ENCODE assay signal across 16 cellular contexts in genomic region chr10:3955493-3955892, GRCh38.
DNase-seq lines count a peak whose midpoint lies in the region; ATAC-seq and TF ChIP-seq lines count a peak whose summit lies in the region.
"Had no signal": no experiment of that assay in that cellular context is flagged by ENCODE, and none has a peak within 500 bp of the region (broad histone marks: within the 10 kb centered on the region; RNA-seq: fewer than 3 reads in every experiment).

No MANE protein-coding gene starts in this region.

- no peak overlapping the region for H4K8ac ChIP-seq in IMR-90 (ENCODE audit: low read depth in 2 of 2, low read length in 2 of 2)

- H3K4me3 ChIP-seq in IMR-90 (ENCODE audit: insufficient read depth, low read depth, low read length) (no peak overlapping the region), colonic mucosa (no peak overlapping the region), OCI-LY7 (ENCODE audit: low read depth, low read length, poor library complexity, severe bottlenecking) (no peak overlapping the region)

- TF ChIP-seq RAD21 in IMR-90 (IDR thresholded peaks at IDR 0.05; ENCODE audit: low read length) = no peak

- in situ Hi-C loops in IMR-90 (cut with MboI; ENCODE audit: low sequenced_read_pairs) = no loop called here

- H3K27me3 ChIP-seq in IMR-90 (ENCODE audit: control insufficient read depth, insufficient read depth, low read length) = no peaks in the 10 kb centered on the region
- no peaks in the 10 kb centered on the region for H3K27me3 ChIP-seq in colonic mucosa

- H2BK120ac ChIP-seq in IMR-90 (ENCODE audit: low read depth, low read length) = no peak overlapping the region

- H3K27me3 Mint-ChIP-seq in neural crest cell (ENCODE audit: low read depth) = peaks cover 2% of the 10 kb centered on the region

- H3K9me2 ChIP-seq in OCI-LY7 (ENCODE audit: insufficient read depth, low read length) = no peaks in the 10 kb centered on the region

- CTCF ChIA-PET in IMR-90 (lab: Yijun Ruan, JAX) (no interaction called here), OCI-LY7 (lab: Charles Lee; ENCODE audit: unreplicated experiment) (no interaction called here)

- H3K4me1 ChIP-seq in IMR-90 (ENCODE audit: control insufficient read depth, insufficient read depth, low read length) (no peaks in the 10 kb centered on the region), colonic mucosa (no peaks in the 10 kb centered on the region), OCI-LY7 (ENCODE audit: insufficient read depth, low read length, poor library complexity, severe bottlenecking) (no peaks in the 10 kb centered on the region)

- no peak overlapping the region for H3K56ac ChIP-seq in IMR-90 (ENCODE audit: extremely low read depth, insufficient read depth, low read length)

- H3K27ac ChIP-seq in IMR-90 (ENCODE audit: insufficient read depth, low read length) (no peak overlapping the region), colonic mucosa (no peak overlapping the region), OCI-LY7 (ENCODE audit: low read depth, low read length, poor library complexity, severe bottlenecking) (no peak overlapping the region)

- no CpG with 5 or more reads among the region's 13 CpGs for WGBS in IMR-90 (ENCODE audit: extremely low coverage in 2 of 2, insufficient read length in 1 of 2), 2 experiments

- no peaks in the 10 kb centered on the region for H4K20me1 ChIP-seq in IMR-90 (ENCODE audit: insufficient read depth, low read length)
- no peaks in the 10 kb centered on the region for H4K20me1 ChIP-seq in OCI-LY7 (ENCODE audit: insufficient read depth, low read length)

- no peaks in the 10 kb centered on the region for H3K9me1 ChIP-seq in IMR-90 (ENCODE audit: insufficient read depth, low read length)

- H3K36me3 ChIP-seq in IMR-90 (ENCODE audit: control insufficient read depth, insufficient read depth, low read length) = no peaks in the 10 kb centered on the region
- H3K36me3 ChIP-seq in colonic mucosa = no peaks in the 10 kb centered on the region
- H3K36me3 ChIP-seq in OCI-LY7 (ENCODE audit: insufficient read depth, low read length) = no peaks in the 10 kb centered on the region

- no peak for TF ChIP-seq CTCF in IMR-90 (conservative IDR thresholded peaks at IDR 0.05; ENCODE audit: low read depth, low read length)
- TF ChIP-seq CTCF in colonic mucosa (IDR thresholded peaks at IDR 0.05) = no peak
- TF ChIP-seq CTCF in neural crest cell (conservative IDR thresholded peaks at IDR 0.05) = no peak
- TF ChIP-seq CTCF in OCI-LY7 (conservative IDR thresholded peaks at IDR 0.05; ENCODE audit: low read length) = no peak

- H3K4me2 ChIP-seq in IMR-90 (ENCODE audit: low read depth, low read length) = no peak overlapping the region
- no peak overlapping the region for H3K4me2 ChIP-seq in OCI-LY7 (ENCODE audit: low read length)

- no peak overlapping the region for H2BK5ac ChIP-seq in IMR-90 (ENCODE audit: low read depth, low read length, poor library complexity, severe bottlenecking)

- no peak overlapping the region for H2BK20ac ChIP-seq in IMR-90 (ENCODE audit: low read depth, low read length)

- H3K14ac ChIP-seq in IMR-90 (replicated peaks; ENCODE audit: low read depth, low read length) = no peak overlapping the region

- H3K9me3 ChIP-seq in IMR-90 (ENCODE audit: control insufficient read depth, insufficient read depth, low read length) (no peaks in the 10 kb centered on the region), colonic mucosa (no peaks in the 10 kb centered on the region), OCI-LY7 (ENCODE audit: low read length) (no peaks in the 10 kb centered on the region)

- no peak overlapping the region for H2AK5ac ChIP-seq in IMR-90 (ENCODE audit: low read depth, low read length)

- H3K9ac ChIP-seq in IMR-90 (ENCODE audit: low read depth, low read length) (no peak overlapping the region), colonic mucosa (ENCODE audit: low read depth in 2 of 2, low read length in 2 of 2) (no peak overlapping the region)

- H3K79me2 ChIP-seq in OCI-LY7 (ENCODE audit: insufficient read depth, low read depth, low read length) = no peaks in the 10 kb centered on the region

- intact Hi-C loops in IMR-90 (cut with micrococcal nuclease) (no loop called here), colonic mucosa (cut with DNase I) (no loop called here), posterior vena cava (cut with DNase I) (no loop called here), OCI-LY7 (cut with micrococcal nuclease; ENCODE audit: unreplicated experiment) (no loop called here)

- H4K91ac ChIP-seq in IMR-90 (ENCODE audit: insufficient read depth, low read depth, low read length) = no peak overlapping the region

- DNase-seq in IMR-90 (peak; percentile 20), NCI-H748 (lab: John Stamatoyannopoulos, UW; ENCODE audit: unreplicated experiment) (peak; percentile 46), colonic mucosa (peak; percentile 15), neural crest cell (ENCODE audit: low read depth, low spot score) (no peak), posterior vena cava (ENCODE audit: low spot score) (no peak), OCI-LY7 (ENCODE audit: low spot score) (no peak)
- DNase-seq: activated CD4-positive, alpha-beta T cell treated with anti-CD3 and anti-CD28 coated beads for 1 hour; activated CD8-positive, alpha-beta memory T cell treated with anti-CD3 and anti-CD28 coated beads, Interleukin-2, amount 50 U/mL, for 48 hours; activated naive CD4-positive, alpha-beta T cell treated with anti-CD3 and anti-CD28 coated beads for 36 hours; central memory CD4-positive, alpha-beta T cell; GOT3; Kasumi-1; OCI-M1 had no signal

- H2AFZ ChIP-seq in IMR-90 (replicated peaks; ENCODE audit: low read length, poor library complexity) (no peak overlapping the region), OCI-LY7 (ENCODE audit: low read length) (no peak overlapping the region)

- no peak overlapping the region for H3K4me3 Mint-ChIP-seq in neural crest cell
- H3K4me3 Mint-ChIP-seq: activated naive CD4-positive, alpha-beta T cell treated with anti-CD3 and anti-CD28 coated beads for 36 hours; B cell had no signal

- no peak overlapping the region for H3K23ac ChIP-seq in IMR-90 (ENCODE audit: low read depth, low read length)

- H4K5ac ChIP-seq in IMR-90 (ENCODE audit: low read depth, low read length) = no peak overlapping the region

- no peaks in the 10 kb centered on the region for H3K36me3 Mint-ChIP-seq in neural crest cell (ENCODE audit: low read depth)

- H3K4me1 Mint-ChIP-seq in neural crest cell = peaks cover 29% of the 10 kb centered on the region

- ATAC-seq in IMR-90 (ENCODE audit: low read depth) (no peak), HG02938 (IDR thresholded peaks at IDR 0.05; ENCODE audit: unreplicated experiment) (no peak), GM21786 (IDR thresholded peaks at IDR 0.05; ENCODE audit: unreplicated experiment) (no peak)

- no peak overlapping the region for H2AK9ac ChIP-seq in IMR-90 (replicated peaks; ENCODE audit: low read depth, low read length, poor library complexity)

- no peaks in the 10 kb centered on the region for H3K9me3 Mint-ChIP-seq in neural crest cell
- H3K9me3 Mint-ChIP-seq: activated naive CD4-positive, alpha-beta T cell treated with anti-CD3 and anti-CD28 coated beads for 36 hours had no signal

- no peaks in the 10 kb centered on the region for H3K79me1 ChIP-seq in IMR-90 (ENCODE audit: low read depth in 1 of 2, low read length in 2 of 2)

- dilution Hi-C loops in IMR-90 (cut with HindIII; ENCODE audit: low sequenced_read_pairs, unreplicated experiment) = no loop called here

- no peak overlapping the region for H2BK15ac ChIP-seq in IMR-90 (ENCODE audit: low read depth, low read length)

- H3K4ac ChIP-seq in IMR-90 (ENCODE audit: low read depth, low read length) = no peak overlapping the region

- POLR2A ChIA-PET in IMR-90 (lab: Charles Lee; ENCODE audit: unreplicated experiment) = interaction anchor here (0.5 kb wide), 1 partner anchor 100 kb away, joined by 4 read pairs; no protein-coding TSS in a partner anchor
- POLR2A ChIA-PET in OCI-LY7 (lab: Charles Lee) = no interaction called here

- BruUV-seq in IMR-90 (replicated peaks; lab: Mats Ljungman, UMichigan) (no TSS peak), OCI-LY7 (replicated peaks; lab: Mats Ljungman, UMichigan) (no TSS peak)

- H3K18ac ChIP-seq in IMR-90 (ENCODE audit: low read depth, low read length) = no peak overlapping the region

- peak overlapping the region; percentile 72 for H3K27ac Mint-ChIP-seq in neural crest cell (ENCODE audit: unreplicated experiment)
- H3K27ac Mint-ChIP-seq: activated naive CD4-positive, alpha-beta T cell treated with anti-CD3 and anti-CD28 coated beads for 36 hours; B cell had no signal

- no peak for TF ChIP-seq POLR2A in IMR-90 (IDR thresholded peaks at IDR 0.05; ENCODE audit: low read depth, low read length)

TF ChIP-seq in IMR-90, 13 proteins besides CTCF, POLR2A, EP300 and RAD21:
- no peak for TF ChIP-seq MAFK (IDR thresholded peaks at IDR 0.05; ENCODE audit: low read depth, low read length)

Comparison
In these comparisons a context has a peak if more than half of its experiments do, and no peak if none do; other contexts are left out.
1. DNase-seq: peak in IMR-90 (single experiment), NCI-H748 (single experiment) and colonic mucosa (single experiment); none in neural crest cell (single experiment), posterior vena cava (single experiment) and OCI-LY7 (single experiment).